In the genomic region with DNA sequence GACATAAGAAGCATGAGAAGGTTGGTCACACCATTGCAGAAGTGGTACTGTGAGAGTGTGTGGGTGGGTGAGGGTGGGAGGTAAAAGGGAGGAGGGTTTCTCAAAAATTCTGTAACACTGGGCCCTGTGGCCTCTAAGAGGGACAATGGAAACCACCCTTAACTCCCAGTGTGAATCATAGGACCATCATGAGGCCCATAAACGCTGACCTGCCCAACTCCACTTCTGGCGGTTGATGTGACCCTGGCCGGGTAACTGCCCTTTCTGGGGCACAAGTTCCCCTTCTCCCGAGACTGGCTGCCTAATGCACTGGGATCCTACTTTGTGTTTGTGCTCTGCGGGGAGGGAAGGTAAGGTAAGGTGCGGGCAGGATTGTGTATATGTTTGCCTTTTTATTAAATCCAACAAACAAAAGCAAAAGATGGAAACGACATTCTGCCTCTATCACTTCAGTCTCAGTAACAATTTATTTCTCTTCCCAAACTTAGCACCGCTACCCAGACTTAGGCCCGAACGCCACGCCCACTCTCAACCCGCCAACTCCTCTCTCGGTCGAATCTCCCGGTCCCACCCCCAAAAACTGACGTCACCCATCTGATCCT, we compare ENCODE assay signal across 7 cellular contexts. TPM values are rescaled to one million over a fixed set of nuclear protein-coding genes. Genes with fewer than 3 reads are reported as not detected.
DNase-seq lines count a peak whose midpoint lies in the region; ATAC-seq and TF ChIP-seq lines count a peak whose summit lies in the region.

No MANE protein-coding gene starts in this region.

- no peak for TF ChIP-seq POLR2A in spleen (IDR thresholded peaks at IDR 0.05)

- H3K27me3 Mint-ChIP-seq in MCF 10A (ENCODE audit: insufficient read depth, unreplicated experiment) (no peaks in the 10 kb centered on the region), immature natural killer cell (ENCODE audit: low read depth in 3 of 3) (peaks cover 4 to 11% (median 7%) of the 10 kb centered on the region in 3 donors)

- H3K36me3 Mint-ChIP-seq in MCF 10A (ENCODE audit: insufficient read depth, unreplicated experiment): peaks cover 13% of the 10 kb centered on the region
- peaks cover 6 to 10% (median 9%) of the 10 kb centered on the region in 3 donors for H3K36me3 Mint-ChIP-seq in immature natural killer cell

- peak overlapping the region; percentile 66 to 94 (median 82) for H3K4me3 ChIP-seq in spleen

- CTCF ChIA-PET in MCF 10A (lab: Yijun Ruan, JAX): interaction anchor here (0.5 to 1.7 kb wide), 6 partner anchors 9 to 309 kb away, joined by 3 to 6 read pairs (median 4); a partner anchor contains a TSS

- POLR2A ChIA-PET in MCF 10A (lab: Yijun Ruan, JAX): interaction anchor here (0.6 to 3.4 kb wide), 9 partner anchors 11 to 169 kb away, joined by 3 to 39 read pairs (median 5); a partner anchor contains a TSS

- ATAC-seq in GM18517 (IDR thresholded peaks at IDR 0.05; ENCODE audit: unreplicated experiment) (peak; percentile 82), HG02943 (IDR thresholded peaks at IDR 0.05; ENCODE audit: low read depth, unreplicated experiment) (peak; percentile 75)

- no peaks in the 10 kb centered on the region for H3K9me3 ChIP-seq in spleen

- H3K36me3 ChIP-seq in spleen: peaks cover 0 to 28% (median 1%) of the 10 kb centered on the region in 6 donors

- H3K9me3 Mint-ChIP-seq in MCF 10A (ENCODE audit: unreplicated experiment) (no peaks in the 10 kb centered on the region), immature natural killer cell (no peaks in the 10 kb centered on the region)

- WGBS in spleen, 5 donors: 2 to 4% (median 3%) methylated on average over 16 of the region's 16 CpGs

- TF ChIP-seq CTCF in MCF 10A (IDR thresholded peaks at IDR 0.05; ENCODE audit: unreplicated experiment) (no peak), spleen (IDR thresholded peaks at IDR 0.05 in 8 of 11, conservative IDR thresholded peaks at IDR 0.05 in 3 of 11) (no peak)

- peak overlapping the region; percentile 100 for H3K27ac Mint-ChIP-seq in MCF 10A (ENCODE audit: low read depth, unreplicated experiment)
- H3K27ac Mint-ChIP-seq in immature natural killer cell: peak overlapping the region; percentile 92 to 96 (median 92)

- TSS peak; percentile 63 for BruUV-seq in MCF 10A (replicated peaks; lab: Mats Ljungman, UMichigan)

- intact Hi-C loops in MCF 10A (cut with micrococcal nuclease): no loop called here
- intact Hi-C loops in spleen (cut with DNase I; ENCODE audit: low total_unique reads): no loop called here

- peak overlapping the region; percentile 70 to 93 (median 90) for H3K27ac ChIP-seq in spleen

- peak; percentile 69 to 81 for DNase-seq in NCI-H1930 (lab: John Stamatoyannopoulos, UW)
- DNase-seq in T-helper 2 cell: peak in 4 of 5 experiments; percentile 50 to 89 (median 82)
- DNase-seq in MCF 10A (ENCODE audit: unreplicated experiment): peak; percentile 95
- no peak for DNase-seq in immature natural killer cell
- DNase-seq in spleen: peak; percentile 92

- H3K4me1 Mint-ChIP-seq in MCF 10A (ENCODE audit: insufficient read depth, unreplicated experiment) (peaks cover 38% of the 10 kb centered on the region), immature natural killer cell (peaks cover 16 to 29% of the 10 kb centered on the region in 2 donors)

- peaks cover 10 to 47% (median 30%) of the 10 kb centered on the region in 6 donors for H3K4me1 ChIP-seq in spleen

- H3K4me3 Mint-ChIP-seq in MCF 10A (ENCODE audit: unreplicated experiment) (peak overlapping the region; percentile 99), immature natural killer cell (peak overlapping the region; percentile 94 to 99 (median 97))

- peaks cover 0 to 12% (median 10%) of the 10 kb centered on the region in 7 donors for H3K27me3 ChIP-seq in spleen (replicated peaks in 1 of 7)

RNA-seq across cellular contexts. Expression of a gene that starts 0.5 kb away (rescaled TPM):
- total RNA-seq in MCF 10A (2022) (26.2 and 40.6 TPM in 2 replicates), spleen (10 to 100 TPM in 3 of 7 donors, 1 to 10 TPM in 4; 4.9 to 22.0 (median 9.9) TPM)
- polyA plus RNA-seq in immature natural killer cell (10 to 100 TPM in 1 of 3 donors, 1 to 10 TPM in 2; 3.5 to 11.8 (median 6.7) TPM), spleen (10 to 100 TPM; 15.8 to 20.7 (median 16.3) TPM)

RNA-seq across cellular contexts. Expression of a gene that starts 1.0 kb away (rescaled TPM):
- total RNA-seq in MCF 10A (2022): 7.6 and 8.1 TPM in 2 replicates
- polyA plus RNA-seq in immature natural killer cell: 1 to 10 TPM; 1.3 to 3.4 (median 2.8) TPM
- 1 to 10 TPM; 3.0 to 9.5 (median 6.0) TPM for total RNA-seq in spleen
- polyA plus RNA-seq in spleen: 1 to 10 TPM; 1.2 to 1.6 (median 1.4) TPM

RNA-seq across cellular contexts. Expression of a gene that starts 4.5 kb away (rescaled TPM):
- total RNA-seq in MCF 10A (2022) (12.6 and 27.5 TPM in 2 replicates), spleen (1 to 10 TPM in 2 of 7 donors, under 1 TPM in 5; 0.23 to 1.5 (median 0.47) TPM)
- polyA plus RNA-seq in immature natural killer cell (not detected), spleen (under 1 TPM; 0.20 to 0.48 (median 0.30) TPM)

RNA-seq across cellular contexts. Expression of a gene that starts 11.2 kb away (rescaled TPM):
- 28.4 and 32.6 TPM in 2 replicates for total RNA-seq in MCF 10A (2022)
- 10 to 100 TPM; 22.2 to 38.6 (median 23.4) TPM for polyA plus RNA-seq in immature natural killer cell
- 10 to 100 TPM; 13.2 to 29.8 (median 16.3) TPM for total RNA-seq in spleen
- 10 to 100 TPM; 20.7 to 38.2 (median 32.5) TPM for polyA plus RNA-seq in spleen

RNA-seq across cellular contexts. Expression of a gene that starts 16.5 kb away (rescaled TPM):
- 8.7 and 12.5 TPM in 2 replicates for total RNA-seq in MCF 10A (2022)
- polyA plus RNA-seq in immature natural killer cell: 1 to 10 TPM; 1.7 to 4.4 (median 3.7) TPM
- 10 to 100 TPM; 17.2 to 36.8 (median 23.0) TPM for total RNA-seq in spleen
- polyA plus RNA-seq in spleen: 10 to 100 TPM; 29.0 to 49.0 (median 33.0) TPM

Comparison
In these comparisons a context has a peak if more than half of its experiments do, and no peak if none do; other contexts are left out.
1. DNase-seq: peak in NCI-H1930 (2 of 2), T-helper 2 cell (4 of 5), MCF 10A (single experiment) and spleen (single experiment); none in immature natural killer cell (0 of 3).